1 cellular context compared by ENCODE assay signal in genomic region chr21:44482581-44483287, GRCh38.
TF ChIP-seq lines count a peak whose summit lies in the region.

No MANE protein-coding gene starts in this region.

TF ChIP-seq in HepG2, 621 proteins besides CTCF, POLR2A, EP300 and RAD21 (continued from another document and continues in another):
- TF ChIP-seq NFAT5 (CRISPR knock-in tag; IDR thresholded peaks at IDR 0.05) (no peak), ZNF619 (CRISPR knock-in tag; IDR thresholded peaks at IDR 0.05) (no peak), DRAP1 (CRISPR knock-in tag; IDR thresholded peaks at IDR 0.05) (peak; percentile 99), KIAA2018 (CRISPR knock-in tag; IDR thresholded peaks at IDR 0.05; ENCODE audit: borderline replicate concordance) (no peak), ZNF549 (CRISPR knock-in tag; IDR thresholded peaks at IDR 0.05) (no peak), HNRNPK (IDR thresholded peaks at IDR 0.05; ENCODE audit: low read depth, low read length, poor library complexity, severe bottlenecking) (no peak), ZNF207 (IDR thresholded peaks at IDR 0.05; ENCODE audit: borderline replicate concordance) (no peak), HES4 (CRISPR knock-in tag; IDR thresholded peaks at IDR 0.05; ENCODE audit: borderline replicate concordance) (peak; percentile 82; the same call in 1 of the 2 replicates), ETV6 (CRISPR knock-in tag; conservative IDR thresholded peaks at IDR 0.05) (no peak), ZNF343 (CRISPR knock-in tag; IDR thresholded peaks at IDR 0.05) (no peak), SCMH1 (CRISPR knock-in tag; IDR thresholded peaks at IDR 0.05; ENCODE audit: borderline replicate concordance) (no peak), ZBTB2 (CRISPR knock-in tag; IDR thresholded peaks at IDR 0.05; ENCODE audit: low read depth) (no peak), PAF1 (CRISPR knock-in tag; IDR thresholded peaks at IDR 0.05) (no peak), ZNF781 (CRISPR knock-in tag; IDR thresholded peaks at IDR 0.05; ENCODE audit: borderline replicate concordance, not compliant biosample characterization) (peak; percentile 21), CBX2 (IDR thresholded peaks at IDR 0.05; ENCODE audit: low read depth, low read length) (no peak), CBX2 (CRISPR knock-in tag; IDR thresholded peaks at IDR 0.05; ENCODE audit: low read depth) (no peak), ZFP36L1 (CRISPR knock-in tag; IDR thresholded peaks at IDR 0.05) (no peak), ZNF564 (CRISPR knock-in tag; IDR thresholded peaks at IDR 0.05) (no peak), REL (CRISPR knock-in tag; conservative IDR thresholded peaks at IDR 0.05) (no peak; the same call in 1 of the 2 replicates), EEA1 (CRISPR knock-in tag; IDR thresholded peaks at IDR 0.05; ENCODE audit: borderline replicate concordance) (no peak), MLXIP (CRISPR knock-in tag; IDR thresholded peaks at IDR 0.05; ENCODE audit: borderline replicate concordance) (no peak), SIN3B (IDR thresholded peaks at IDR 0.05; ENCODE audit: low read length) (no peak), CEBPG (CRISPR knock-in tag; IDR thresholded peaks at IDR 0.05) (peak; percentile 9; the same call in 1 of the 2 replicates), ZNF441 (CRISPR knock-in tag; IDR thresholded peaks at IDR 0.05; ENCODE audit: borderline replicate concordance) (peak; percentile 52; the same call in 1 of the 2 replicates), ZBTB33 (CRISPR knock-in tag; IDR thresholded peaks at IDR 0.05) (no peak; the same call in 1 of the 2 replicates), RNF2 (conservative IDR thresholded peaks at IDR 0.05; ENCODE audit: low read depth) (peak; percentile 57; the same call in 1 of the 2 replicates), PAXIP1 (CRISPR knock-in tag; conservative IDR thresholded peaks at IDR 0.05) (peak; percentile 88), ZNF335 (CRISPR knock-in tag; IDR thresholded peaks at IDR 0.05) (no peak), ZNF3 (CRISPR knock-in tag; IDR thresholded peaks at IDR 0.05) (no peak), SIN3A (IDR thresholded peaks at IDR 0.05; ENCODE audit: borderline replicate concordance, low read depth, low read length) (peak; percentile 62; the same call in 1 of the 2 replicates)
